Comparison of ENCODE assay signal across 17 cellular contexts in genomic region chr16:68357521-68357922, GRCh38.
"Had no signal": no experiment of that assay in that cellular context is flagged by ENCODE, and none has a peak within 500 bp of the region (broad histone marks: within the 10 kb centered on the region; RNA-seq: fewer than 3 reads in every experiment).

No MANE protein-coding gene starts in this region.

- H3K4me3 ChIP-seq: body of pancreas, ovary, right lobe of liver, transverse colon, uterus had no signal

- ATAC-seq: activated naive CD4-positive, alpha-beta T cell treated with anti-CD3 and anti-CD28 coated beads, Interleukin-2, amount 50 U/mL, for 72 hours; body of pancreas; foreskin keratinocyte; right lobe of liver had no signal

- H3K27ac ChIP-seq: body of pancreas, epithelial cell of prostate, foreskin keratinocyte, ovary, right lobe of liver, transverse colon, uterus had no signal

- H3K36me3 ChIP-seq: ovary, uterus had no signal

- DNase-seq: activated CD4-positive, alpha-beta T cell treated with anti-CD3 and anti-CD28 coated beads, Interleukin-2, amount 50 U/mL, for 1 hour; activated CD4-positive, CD25-positive, alpha-beta regulatory T cell; activated gamma-delta T cell treated with Interleukin-2 at 50 U/mL for 16 hours; body of pancreas; dorsolateral prefrontal cortex; endodermal cell; foreskin keratinocyte; ovary; small intestine; stimulated activated CD4-positive, alpha-beta T cell treated with anti-CD3 and anti-CD28 coated beads, Interleukin-15, amount 100 ng/mL, for 24 hours; stimulated activated CD4-positive, alpha-beta T cell treated with anti-CD3 and anti-CD28 coated beads, Interleukin-2, amount 100 ng/mL, for 48 hours; T1000; transverse colon; uterus had no signal

- H3K27me3 ChIP-seq: body of pancreas, dorsolateral prefrontal cortex, ovary, right lobe of liver, transverse colon, uterus had no signal

- H3K4me1 ChIP-seq: body of pancreas, foreskin keratinocyte, right lobe of liver, uterus had no signal

- H3K9me3 ChIP-seq: body of pancreas, ovary, right lobe of liver, transverse colon, uterus had no signal

- FAIRE-seq: small intestine had no signal
